10 cellular contexts compared by ENCODE assay signal in genomic region chr19:42352216-42352892, GRCh38. TPM values are rescaled to one million over a fixed set of nuclear protein-coding genes. Genes with fewer than 3 reads are reported as not detected.
DNase-seq lines count a peak whose midpoint lies in the region; ATAC-seq lines count a peak whose summit lies in the region.
"Had no signal": no experiment of that assay in that cellular context is flagged by ENCODE, and none has a peak within 500 bp of the region (broad histone marks: within the 10 kb centered on the region; RNA-seq: fewer than 3 reads in every experiment).

No MANE protein-coding gene starts in this region.

- peak; percentile 39 to 69 for ATAC-seq in activated T-cell treated with anti-CD3 and anti-CD28 coated beads, Interleukin-2, amount 50 U/mL, for 72 hours (replicated peaks in 1 of 2)
- peak; percentile 82 for ATAC-seq in stimulated activated naive CD8-positive, alpha-beta T cell treated with anti-CD3 and anti-CD28 coated beads, Interleukin-15, Interleukin-2, amounts not matched to agents 100 U/mL and 50 U/mL, for 24 hours
- ATAC-seq in HG02970 (IDR thresholded peaks at IDR 0.05; ENCODE audit: low FRiP score, unreplicated experiment), result no peak
- ATAC-seq in GM18519 (IDR thresholded peaks at IDR 0.05; ENCODE audit: low FRiP score, unreplicated experiment), result no peak
- ATAC-seq: esophagus mucosa had no signal

- H3K9me3 Mint-ChIP-seq in activated T-cell treated with anti-CD3 and anti-CD28 coated beads, Interleukin-2, amount 50 U/mL, for 72 hours, result no peaks in the 10 kb centered on the region
- H3K9me3 Mint-ChIP-seq: naive thymus-derived CD8-positive, alpha-beta T cell had no signal

- no peak for DNase-seq in activated T-cell treated with anti-CD3 and anti-CD28 coated beads, Interleukin-2, amount 50 U/mL, for 72 hours
- DNase-seq in activated T-cell treated with anti-CD3 and anti-CD28 coated beads, Interleukin-2, amount 50 U/mL, for 1 hour, result no peak
- peak; percentile 56 for DNase-seq in NCI-H2196 (lab: John Stamatoyannopoulos, UW; ENCODE audit: unreplicated experiment)
- peak; percentile 60 for DNase-seq in ecto neural progenitor cell (ENCODE audit: low spot score)
- peak; percentile 21 for DNase-seq in stimulated activated naive CD8-positive, alpha-beta T cell treated with anti-CD3 and anti-CD28 coated beads, Interleukin-15, Interleukin-2, amounts not matched to agents 100 U/mL and 50 U/mL, for 24 hours
- no peak for DNase-seq in dedifferentiated amniotic fluid mesenchymal stem cell (ENCODE audit: extremely low spot score)
- DNase-seq: naive thymus-derived CD8-positive, alpha-beta T cell had no signal

- no peak overlapping the region for H3K4me3 Mint-ChIP-seq in activated T-cell treated with anti-CD3 and anti-CD28 coated beads, Interleukin-2, amount 50 U/mL, for 72 hours
- H3K4me3 Mint-ChIP-seq: naive thymus-derived CD8-positive, alpha-beta T cell had no signal

- no peak overlapping the region for H3K27ac Mint-ChIP-seq in activated T-cell treated with anti-CD3 and anti-CD28 coated beads, Interleukin-2, amount 50 U/mL, for 72 hours

- no peaks in the 10 kb centered on the region for H3K27me3 Mint-ChIP-seq in activated T-cell treated with anti-CD3 and anti-CD28 coated beads, Interleukin-2, amount 50 U/mL, for 72 hours (ENCODE audit: low read depth)
- H3K27me3 Mint-ChIP-seq: naive thymus-derived CD8-positive, alpha-beta T cell had no signal

- H3K4me1 Mint-ChIP-seq in activated T-cell treated with anti-CD3 and anti-CD28 coated beads, Interleukin-2, amount 50 U/mL, for 72 hours (ENCODE audit: low read depth), result no peaks in the 10 kb centered on the region

- H3K36me3 Mint-ChIP-seq in activated T-cell treated with anti-CD3 and anti-CD28 coated beads, Interleukin-2, amount 50 U/mL, for 72 hours (ENCODE audit: insufficient read depth in 2 of 2), result no peaks in the 10 kb centered on the region

RNA-seq across cellular contexts. Expression of gene MEGF8, which starts 26.9 kb away (rescaled TPM):
- 10 to 100 TPM in 1 of 2 donors, 1 to 10 TPM in 1; 9.7 to 14.0 TPM for total RNA-seq in activated T-cell treated with anti-CD3 and anti-CD28 coated beads, Interleukin-2, amount 50 U/mL, for 72 hours

RNA-seq across cellular contexts. Expression of gene CNFN, which starts 37.7 kb away (rescaled TPM):
- total RNA-seq in activated T-cell treated with anti-CD3 and anti-CD28 coated beads, Interleukin-2, amount 50 U/mL, for 72 hours, result 1 to 10 TPM in 1 of 2 donors, under 1 TPM in 1; 0.53 to 2.1 TPM
- total RNA-seq: naive thymus-derived CD8-positive, alpha-beta T cell had no signal

RNA-seq across cellular contexts. Expression of gene TMEM145, which starts 39.2 kb away (rescaled TPM):
- total RNA-seq in activated T-cell treated with anti-CD3 and anti-CD28 coated beads, Interleukin-2, amount 50 U/mL, for 72 hours, result 1 to 10 TPM in 1 of 2 donors, under 1 TPM in 1; 0.67 to 1.6 TPM
- total RNA-seq: naive thymus-derived CD8-positive, alpha-beta T cell had no signal

RNA-seq across cellular contexts. Expression of gene PAFAH1B3, which starts 49.9 kb away (rescaled TPM):
- total RNA-seq in activated T-cell treated with anti-CD3 and anti-CD28 coated beads, Interleukin-2, amount 50 U/mL, for 72 hours, result 10 to 100 TPM; 36.7 to 37.6 TPM

RNA-seq across cellular contexts. Expression of gene PRR19, which starts 50.4 kb away (rescaled TPM):
- under 1 TPM; 0.29 to 0.86 TPM for total RNA-seq in activated T-cell treated with anti-CD3 and anti-CD28 coated beads, Interleukin-2, amount 50 U/mL, for 72 hours

Comparison
In these comparisons a context has a peak if more than half of its experiments do, and no peak if none do; other contexts are left out.
1. ATAC-seq: peak in activated T-cell treated with anti-CD3 and anti-CD28 coated beads, Interleukin-2, amount 50 U/mL, for 72 hours (2 of 2) and stimulated activated naive CD8-positive, alpha-beta T cell treated with anti-CD3 and anti-CD28 coated beads, Interleukin-15, Interleukin-2, amounts not matched to agents 100 U/mL and 50 U/mL, for 24 hours (single experiment); none in HG02970 (single experiment) and GM18519 (single experiment).
2. DNase-seq: peak in NCI-H2196 (single experiment), ecto neural progenitor cell (single experiment) and stimulated activated naive CD8-positive, alpha-beta T cell treated with anti-CD3 and anti-CD28 coated beads, Interleukin-15, Interleukin-2, amounts not matched to agents 100 U/mL and 50 U/mL, for 24 hours (single experiment); none in activated T-cell treated with anti-CD3 and anti-CD28 coated beads, Interleukin-2, amount 50 U/mL, for 72 hours (0 of 2), activated T-cell treated with anti-CD3 and anti-CD28 coated beads, Interleukin-2, amount 50 U/mL, for 1 hour (single experiment) and dedifferentiated amniotic fluid mesenchymal stem cell (single experiment).